In the genomic region with DNA sequence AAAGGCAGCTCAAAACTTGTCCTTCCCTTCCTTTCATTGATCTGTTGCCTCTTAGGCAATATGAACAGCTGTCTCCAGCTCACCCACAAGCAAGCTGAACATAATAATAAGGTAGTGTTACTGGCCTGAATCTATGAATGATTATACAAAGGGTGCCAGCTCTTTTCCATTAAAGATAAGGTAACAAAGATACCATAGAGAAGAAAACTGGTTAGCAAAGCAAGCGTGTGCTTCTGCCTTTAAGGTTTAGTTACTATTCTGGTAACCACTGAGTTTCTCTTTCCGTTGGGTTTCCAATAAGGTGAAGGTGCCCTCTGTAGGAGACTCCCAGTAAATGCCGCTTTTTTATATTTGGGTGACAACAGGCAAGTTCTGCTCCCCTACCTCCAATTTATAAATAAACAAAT, we compare ENCODE assay signal across 9 cellular contexts. TPM values are rescaled to one million over a fixed set of nuclear protein-coding genes. Genes with fewer than 3 reads are reported as not detected.
DNase-seq lines count a peak whose midpoint lies in the region; ATAC-seq and TF ChIP-seq lines count a peak whose summit lies in the region.
"Had no signal": no experiment of that assay in that cellular context is flagged by ENCODE, and none has a peak within 500 bp of the region (broad histone marks: within the 10 kb centered on the region; RNA-seq: fewer than 3 reads in every experiment).

No MANE protein-coding gene starts in this region.

- H3K36me3 Mint-ChIP-seq in activated CD4-positive, alpha-beta T cell treated with anti-CD3 and anti-CD28 coated beads, Interleukin-2, amount 10 ng/mL, durations not matched to agents 7 days and 5 days (ENCODE audit: low read depth) = no peaks in the 10 kb centered on the region
- H3K36me3 Mint-ChIP-seq: CD4-positive, CD25-positive, alpha-beta regulatory T cell had no signal

- CTCF ChIA-PET in activated CD4-positive, alpha-beta T cell treated with anti-CD3 and anti-CD28 coated beads, Interleukin-2, amount 10 ng/mL, durations not matched to agents 7 days and 5 days (lab: Charles Lee) = no interaction called here

- H3K36me3 ChIP-seq in HAP-1 (replicated peaks) (no peaks in the 10 kb centered on the region), SJCRH30 (no peaks in the 10 kb centered on the region), gastrocnemius medialis (no peaks in the 10 kb centered on the region)

- H3K4me1 Mint-ChIP-seq in activated CD4-positive, alpha-beta T cell treated with anti-CD3 and anti-CD28 coated beads, Interleukin-2, amount 10 ng/mL, durations not matched to agents 7 days and 5 days = peaks cover 9% of the 10 kb centered on the region
- H3K4me1 Mint-ChIP-seq: CD4-positive, CD25-positive, alpha-beta regulatory T cell had no signal

- H3K27me3 ChIP-seq in HAP-1 (ENCODE audit: low read depth) (no peaks in the 10 kb centered on the region), SJCRH30 (no peaks in the 10 kb centered on the region), gastrocnemius medialis (no peaks in the 10 kb centered on the region)

- peak; percentile 72 for TF ChIP-seq CTCF in fibroblast of villous mesenchyme (IDR thresholded peaks at IDR 0.05; ENCODE audit: insufficient read depth, low read depth, low read length)
- TF ChIP-seq CTCF in gastrocnemius medialis (IDR thresholded peaks at IDR 0.05 in 4 of 5, conservative IDR thresholded peaks at IDR 0.05 in 1 of 5) = peak in 4 of 5 experiments; percentile 17 to 53 (median 32)

- no peaks in the 10 kb centered on the region for H3K9me3 Mint-ChIP-seq in activated CD4-positive, alpha-beta T cell treated with anti-CD3 and anti-CD28 coated beads, Interleukin-2, amount 10 ng/mL, durations not matched to agents 7 days and 5 days

- DNase-seq in activated CD4-positive, alpha-beta T cell treated with anti-CD3 and anti-CD28 coated beads, Interleukin-2, amount 10 ng/mL, durations not matched to agents 7 days and 5 days = peak; percentile 26
- no peak for DNase-seq in activated CD4-positive, alpha-beta T cell treated with anti-CD3 and anti-CD28 coated beads, Interleukin-2, amount 50 U/mL, for 4 hours
- DNase-seq in HAP-1 (ENCODE audit: low spot score in 2 of 2) (peak; percentile 45 to 84), LHCN-M2 (ENCODE audit: low read depth) (peak; percentile 12), SJCRH30 (peak; percentile 23 to 70), fibroblast of villous mesenchyme (ENCODE audit: low read depth) (peak; percentile 56), gastrocnemius medialis (no peak), NCI-H69 (lab: John Stamatoyannopoulos, UW) (no peak)

- H3K4me1 ChIP-seq in HAP-1 (peaks cover 17% of the 10 kb centered on the region), SJCRH30 (peaks cover 9% of the 10 kb centered on the region; the same call in 1 of the 2 replicates), gastrocnemius medialis (peaks cover 0 to 5% of the 10 kb centered on the region in 2 donors)

- no peak overlapping the region for H3K4me3 Mint-ChIP-seq in activated CD4-positive, alpha-beta T cell treated with anti-CD3 and anti-CD28 coated beads, Interleukin-2, amount 10 ng/mL, durations not matched to agents 7 days and 5 days
- H3K4me3 Mint-ChIP-seq: CD4-positive, CD25-positive, alpha-beta regulatory T cell had no signal

- H3K9me3 ChIP-seq in HAP-1 = no peaks in the 10 kb centered on the region; the same call in 1 of the 2 replicates
- H3K9me3 ChIP-seq in SJCRH30 (replicated peaks) = no peaks in the 10 kb centered on the region
- no peaks in the 10 kb centered on the region for H3K9me3 ChIP-seq in gastrocnemius medialis

- in situ Hi-C loops in HAP-1 (cut with MboI; ENCODE audit: low sequenced_read_pairs) = no loop called here
- in situ Hi-C loops in gastrocnemius medialis (cut with MboI; ENCODE audit: low sequenced_read_pairs in 4 of 4) = loop anchor here in 2 of 4 donors (25.0 kb wide), 1 partner anchor 592 kb away; no protein-coding TSS in a partner anchor

- POLR2A ChIA-PET in activated CD4-positive, alpha-beta T cell treated with anti-CD3 and anti-CD28 coated beads, Interleukin-2, amount 10 ng/mL, durations not matched to agents 7 days and 5 days (lab: Charles Lee) = no interaction called here

- H3K4me3 ChIP-seq in HAP-1 (no peak overlapping the region), SJCRH30 (no peak overlapping the region), fibroblast of villous mesenchyme (ENCODE audit: low read depth, low read length) (no peak overlapping the region), gastrocnemius medialis (peak overlapping the region in 1 of 4 donors; percentile 15)

- ATAC-seq in gastrocnemius medialis = peak in 1 of 2 donors; percentile 52

- intact Hi-C loops in gastrocnemius medialis (cut with DNase I; ENCODE audit: low total_unique reads) = loop anchor here (10.0 kb wide), 1 partner anchor 574 kb away; no protein-coding TSS in a partner anchor

- no peak for TF ChIP-seq POLR2A in gastrocnemius medialis (IDR thresholded peaks at IDR 0.05)

- H3K27me3 Mint-ChIP-seq in activated CD4-positive, alpha-beta T cell treated with anti-CD3 and anti-CD28 coated beads, Interleukin-2, amount 10 ng/mL, durations not matched to agents 7 days and 5 days = no peaks in the 10 kb centered on the region
- H3K27me3 Mint-ChIP-seq: CD4-positive, CD25-positive, alpha-beta regulatory T cell had no signal

- no peak overlapping the region for H3K27ac Mint-ChIP-seq in activated CD4-positive, alpha-beta T cell treated with anti-CD3 and anti-CD28 coated beads, Interleukin-2, amount 10 ng/mL, durations not matched to agents 7 days and 5 days
- H3K27ac Mint-ChIP-seq: CD4-positive, CD25-positive, alpha-beta regulatory T cell had no signal

- H3K27ac ChIP-seq in SJCRH30 (peak overlapping the region; percentile 12; the same call in 1 of the 2 replicates), gastrocnemius medialis (peak overlapping the region in 1 of 4 donors; percentile 28)

RNA-seq across cellular contexts. Expression of gene DACH1, which starts 12.1 kb away (rescaled TPM):
- not detected for total RNA-seq in activated CD4-positive, alpha-beta T cell treated with anti-CD3 and anti-CD28 coated beads, Interleukin-2, amount 10 ng/mL, durations not matched to agents 7 days and 5 days
- total RNA-seq in LHCN-M2 (2014; rRNA removed) (not detected in 2 replicates), fibroblast of villous mesenchyme (0.43 and 1.6 TPM in 2 replicates), gastrocnemius medialis (1 to 10 TPM in 3 of 4 donors, under 1 TPM in 1; 0.98 to 1.6 (median 1.0) TPM)
- not detected for polyA plus RNA-seq in LHCN-M2 (2012)
- 12.2 and 12.3 TPM in 2 replicates for total RNA-seq in SJCRH30 (2014; rRNA removed; shearing (Covaris generic))
- polyA plus RNA-seq: CD4-positive, CD25-positive, alpha-beta regulatory T cell had no signal

Comparison
In these comparisons a context has a peak if more than half of its experiments do, and no peak if none do; other contexts are left out.
1. DNase-seq: peak in activated CD4-positive, alpha-beta T cell treated with anti-CD3 and anti-CD28 coated beads, Interleukin-2, amount 10 ng/mL, durations not matched to agents 7 days and 5 days (single experiment), HAP-1 (2 of 2), LHCN-M2 (single experiment), SJCRH30 (2 of 2) and fibroblast of villous mesenchyme (single experiment); none in activated CD4-positive, alpha-beta T cell treated with anti-CD3 and anti-CD28 coated beads, Interleukin-2, amount 50 U/mL, for 4 hours (0 of 2), gastrocnemius medialis (0 of 2) and NCI-H69 (single experiment).